In genomic region chr6:147684906-147685305, GRCh38 we compare ENCODE assay signal across 7 cellular contexts.
"Had no signal": no experiment of that assay in that cellular context is flagged by ENCODE, and none has a peak within 500 bp of the region (broad histone marks: within the 10 kb centered on the region; RNA-seq: fewer than 3 reads in every experiment).

No MANE protein-coding gene starts in this region.

- H3K27me3 Mint-ChIP-seq: IgD-negative memory B cell had no signal

- H3K4me1 Mint-ChIP-seq: IgD-negative memory B cell had no signal

- H3K4me3 ChIP-seq: GM23248, HAP-1 had no signal

- H3K36me3 ChIP-seq: HAP-1 had no signal

- H3K9me3 ChIP-seq: HAP-1 had no signal

- H3K9ac ChIP-seq: GM23248 had no signal

- H2AFZ ChIP-seq: GM23248 had no signal

- H3K4me1 ChIP-seq: HAP-1 had no signal

- H3K36me3 Mint-ChIP-seq: IgD-negative memory B cell had no signal

- H3K27ac ChIP-seq: GM23248, HL-60 had no signal

- DNase-seq: GM23248, GOT3, H7, HFFc6 had no signal

- H3K9me3 Mint-ChIP-seq: IgD-negative memory B cell had no signal

- H3K27ac Mint-ChIP-seq: HFFc6, IgD-negative memory B cell had no signal

- H3K4me3 Mint-ChIP-seq: HFFc6, IgD-negative memory B cell had no signal
